17 cellular contexts compared by ENCODE assay signal in the genomic region with DNA sequence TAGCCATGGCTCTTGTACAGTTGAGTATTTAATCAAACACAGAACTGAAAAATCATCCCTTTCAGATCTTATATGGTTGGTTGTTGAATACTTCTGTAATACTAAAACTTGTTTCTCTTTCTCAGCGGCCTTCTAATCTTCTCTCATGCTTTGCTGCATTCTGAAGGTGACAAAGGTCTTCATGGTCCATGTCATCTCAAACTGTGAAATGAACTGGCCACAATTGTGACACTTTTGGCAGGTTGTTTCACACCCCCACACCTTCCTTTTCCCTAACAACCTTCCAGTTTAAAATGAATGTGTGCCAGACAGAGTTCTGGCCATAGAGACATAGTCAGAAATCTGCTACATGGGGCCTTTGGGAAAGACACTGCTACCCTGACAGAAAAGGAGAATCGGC.
"Had no signal": no experiment of that assay in that cellular context is flagged by ENCODE, and none has a peak within 500 bp of the region (broad histone marks: within the 10 kb centered on the region; RNA-seq: fewer than 3 reads in every experiment).

No MANE protein-coding gene starts in this region.

- FAIRE-seq: endothelial cell of umbilical vein, urothelium cell line had no signal

- H3K9me3 ChIP-seq: esophagus muscularis mucosa, gastroesophageal sphincter, heart left ventricle, tibial nerve had no signal

- H3K4me3 ChIP-seq: esophagus muscularis mucosa, gastroesophageal sphincter, heart left ventricle, tibial nerve had no signal

- H3K4me1 ChIP-seq: esophagus muscularis mucosa, gastroesophageal sphincter, heart left ventricle, tibial nerve had no signal

- ATAC-seq: activated T-cell treated with anti-CD3 and anti-CD28 coated beads, Interleukin-2, amount 50 U/mL, for 72 hours; gastroesophageal sphincter; heart left ventricle; natural killer cell treated with Interleukin-12 subunit alpha and Interleukin-12 subunit beta and Interleukin-15 and Interleukin-18, amount 100 ng/mL, for 72 hours had no signal

- H3K27me3 ChIP-seq: esophagus muscularis mucosa, gastroesophageal sphincter, heart left ventricle, tibial nerve had no signal

- DNase-seq: activated CD4-positive, alpha-beta T cell treated with anti-CD3 and anti-CD28 coated beads for 1 hour; activated CD8-positive, alpha-beta memory T cell treated with anti-CD3 and anti-CD28 coated beads for 24 hours; activated effector memory CD4-positive, alpha-beta T cell treated with anti-CD3 and anti-CD28 coated beads, Interleukin-2, amount 50 U/mL, for 16 hours; activated naive CD4-positive, alpha-beta T cell treated with anti-CD3 and anti-CD28 coated beads, Interleukin-2, amount 50 U/mL, for 16 hours; activated T-cell treated with anti-CD3 and anti-CD28 coated beads, Interleukin-2, amount 50 U/mL, for 72 hours; dermis blood vessel endothelial cell; effector memory CD4-positive, alpha-beta T cell; heart left ventricle; mesendoderm; T-helper 2 cell had no signal

- H3K27ac ChIP-seq: esophagus muscularis mucosa, gastroesophageal sphincter, heart left ventricle, tibial nerve, VCaP had no signal
